ENCODE assay signal across 22 cellular contexts in the genomic region with DNA sequence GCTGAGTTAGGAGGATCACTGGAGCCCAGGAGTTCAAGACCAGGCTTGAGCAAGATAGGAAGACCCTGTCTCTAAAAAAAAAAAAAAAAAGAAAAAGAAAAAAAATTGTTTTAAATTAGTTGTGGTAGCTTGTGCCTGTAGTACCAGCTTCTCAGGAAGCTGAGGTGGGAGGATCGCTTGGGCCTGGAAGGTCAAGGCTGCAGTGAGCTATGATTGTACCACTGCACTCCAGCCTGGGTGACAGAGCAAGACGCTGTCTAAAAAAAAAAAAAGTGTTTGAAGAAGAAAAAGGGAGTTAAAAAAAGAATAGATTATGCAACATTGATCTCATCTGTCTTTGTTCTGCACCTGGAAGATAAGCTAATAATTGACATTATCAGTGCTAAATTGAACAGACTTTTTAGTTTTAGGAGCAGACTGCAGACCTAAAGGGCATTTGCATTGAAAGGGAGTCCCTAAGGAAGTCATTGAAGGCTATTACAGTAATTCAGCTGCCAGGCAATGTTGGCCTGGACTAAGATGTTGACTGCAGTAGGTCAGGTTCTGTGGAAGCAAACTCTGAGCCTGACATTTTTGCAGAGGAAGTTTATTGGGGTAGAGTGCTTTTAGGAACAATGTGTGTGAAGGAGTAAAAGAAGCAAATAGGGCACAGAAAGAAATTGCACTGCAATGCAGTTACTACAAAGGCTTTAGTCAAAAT.
"Had no signal": no experiment of that assay in that cellular context is flagged by ENCODE, and none has a peak within 500 bp of the region (broad histone marks: within the 10 kb centered on the region; RNA-seq: fewer than 3 reads in every experiment).

No MANE protein-coding gene starts in this region.

- H3K9me3 Mint-ChIP-seq: activated CD4-positive, alpha-beta memory T cell treated with anti-CD3 and anti-CD28 coated beads for 36 hours; activated CD4-positive, alpha-beta T cell treated with anti-CD3 and anti-CD28 coated beads, Interleukin-2, amount 10 ng/mL, durations not matched to agents 7 days and 5 days; activated naive CD4-positive, alpha-beta T cell treated with anti-CD3 and anti-CD28 coated beads, Interleukin-2, amount 10 ng/mL, durations not matched to agents 7 days and 5 days; activated naive CD8-positive, alpha-beta T cell treated with anti-CD3 and anti-CD28 coated beads for 36 hours; activated T-helper 2 cell treated with anti-CD3 and anti-CD28 coated beads, Interferon-gamma antibody, Interleukin-2, Interleukin-4, amounts not matched to agents 10 μg/mL and 5 μg/mL and 100 μg/mL, durations not matched to agents 14 hours and 24 hours and 36 hours; T-cell had no signal

- H3K27ac Mint-ChIP-seq: activated CD4-positive, alpha-beta memory T cell treated with anti-CD3 and anti-CD28 coated beads for 36 hours; activated CD4-positive, alpha-beta T cell treated with anti-CD3 and anti-CD28 coated beads, Interleukin-2, amount 10 ng/mL, durations not matched to agents 7 days and 5 days; activated naive CD4-positive, alpha-beta T cell treated with anti-CD3 and anti-CD28 coated beads, Interleukin-2, amount 10 ng/mL, durations not matched to agents 7 days and 5 days; activated naive CD8-positive, alpha-beta T cell treated with anti-CD3 and anti-CD28 coated beads for 36 hours; activated T-helper 2 cell treated with anti-CD3 and anti-CD28 coated beads, Interferon-gamma antibody, Interleukin-2, Interleukin-4, amounts not matched to agents 10 μg/mL and 5 μg/mL and 100 μg/mL, durations not matched to agents 14 hours and 24 hours and 36 hours; T-cell had no signal

- H3K4me2 ChIP-seq: PC-9 had no signal

- H3K27me3 Mint-ChIP-seq: activated CD4-positive, alpha-beta memory T cell treated with anti-CD3 and anti-CD28 coated beads for 36 hours; activated CD4-positive, alpha-beta T cell treated with anti-CD3 and anti-CD28 coated beads, Interleukin-2, amount 10 ng/mL, durations not matched to agents 7 days and 5 days; activated naive CD8-positive, alpha-beta T cell treated with anti-CD3 and anti-CD28 coated beads for 36 hours; T-cell had no signal

- H2AFZ ChIP-seq: PC-9 had no signal

- H3K27ac ChIP-seq: PC-9, VCaP had no signal

- H3K4me1 Mint-ChIP-seq: activated CD4-positive, alpha-beta T cell treated with anti-CD3 and anti-CD28 coated beads, Interleukin-2, amount 10 ng/mL, durations not matched to agents 7 days and 5 days; activated naive CD4-positive, alpha-beta T cell treated with anti-CD3 and anti-CD28 coated beads, Interleukin-2, amount 10 ng/mL, durations not matched to agents 7 days and 5 days had no signal

- H3K4me3 Mint-ChIP-seq: activated CD4-positive, alpha-beta memory T cell treated with anti-CD3 and anti-CD28 coated beads for 36 hours; activated CD4-positive, alpha-beta T cell treated with anti-CD3 and anti-CD28 coated beads, Interleukin-2, amount 10 ng/mL, durations not matched to agents 7 days and 5 days; activated naive CD4-positive, alpha-beta T cell treated with anti-CD3 and anti-CD28 coated beads, Interleukin-2, amount 10 ng/mL, durations not matched to agents 7 days and 5 days; activated naive CD8-positive, alpha-beta T cell treated with anti-CD3 and anti-CD28 coated beads for 36 hours; T-cell had no signal

- ATAC-seq: T-cell had no signal

- DNase-seq: activated CD4-positive, alpha-beta memory T cell treated with anti-CD3 and anti-CD28 coated beads for 36 hours; activated CD4-positive, alpha-beta T cell treated with anti-CD3 and anti-CD28 coated beads, Interleukin-2, amount 10 ng/mL, durations not matched to agents 7 days and 5 days; activated CD4-positive, CD25-positive, alpha-beta regulatory T cell; activated gamma-delta T cell treated with Interleukin-2 at 50 U/mL for 16 hours; activated naive CD4-positive, alpha-beta T cell treated with anti-CD3 and anti-CD28 coated beads, Interleukin-2, amount 10 ng/mL, durations not matched to agents 7 days and 5 days; activated naive CD8-positive, alpha-beta T cell treated with anti-CD3 and anti-CD28 coated beads for 36 hours; activated T-cell treated with anti-CD3 and anti-CD28 coated beads for 4 hours; anterior cingulate cortex; cerebellar nuclear complex; KBM-7; NCI-H1105; NCI-H1436; NCI-H187 treated with DMSO at 0.1 percent for 48 hours; NCI-H2081 treated with DMSO at 0.1 percent for 48 hours; NCI-H345; NCI-H510A; NCI-H526 treated with DMSO at 0.1 percent for 48 hours; PC-9; SHP77 treated with DMSO at 0.1 percent for 48 hours; T-cell had no signal

- H3K4me3 ChIP-seq: PC-9 had no signal
